In genomic region chr9:87510251-87510683, GRCh38 we compare ENCODE assay signal across 25 cellular contexts.
"Had no signal": no experiment of that assay in that cellular context is flagged by ENCODE, and none has a peak within 500 bp of the region (broad histone marks: within the 10 kb centered on the region; RNA-seq: fewer than 3 reads in every experiment).

No MANE protein-coding gene starts in this region.

- ATAC-seq: activated T-cell treated with anti-CD3 and anti-CD28 coated beads, Interleukin-2, amount 50 U/mL, for 4 hours; mucosa of descending colon; stimulated activated memory B cell treated with anti-CD40 and anti-IgM and Interleukin-4, amounts not matched to agents 10 μg/mL and 1 μg/mL and 100 μg/mL, for 72 hours; T-cell had no signal

- H3K4me1 Mint-ChIP-seq: naive B cell; stimulated activated memory B cell treated with anti-CD40 and anti-IgM and Interleukin-4, amounts not matched to agents 10 μg/mL and 1 μg/mL and 100 μg/mL, for 72 hours; T-cell had no signal

- H3K4me3 Mint-ChIP-seq: activated naive CD8-positive, alpha-beta T cell; activated T-cell treated with anti-CD3 and anti-CD28 coated beads, Interleukin-2, amount 50 U/mL, for 4 hours; naive B cell; stimulated activated memory B cell treated with anti-CD40 and anti-IgM and Interleukin-4, amounts not matched to agents 10 μg/mL and 1 μg/mL and 100 μg/mL, for 72 hours; T-cell; T-helper 2 cell treated with Interferon-gamma antibody and Interleukin-4, amounts not matched to agents 5 μg/mL and 100 μg/mL, for 36 hours had no signal

- H3K4me3 ChIP-seq: adrenal gland, colonic mucosa, hepatocyte, left lung, mucosa of descending colon, smooth muscle cell, testis had no signal

- H2AFZ ChIP-seq: hepatocyte, parathyroid adenoma had no signal

- H3K9me3 Mint-ChIP-seq: activated T-cell treated with anti-CD3 and anti-CD28 coated beads, Interleukin-2, amount 50 U/mL, for 4 hours; activated T-helper 2 cell treated with anti-CD3 and anti-CD28 coated beads, Interferon-gamma antibody, Interleukin-2, Interleukin-4, amounts not matched to agents 10 μg/mL and 5 μg/mL and 100 μg/mL, durations not matched to agents 14 hours and 24 hours and 36 hours; T-cell; T-helper 2 cell treated with Interferon-gamma antibody and Interleukin-4, amounts not matched to agents 5 μg/mL and 100 μg/mL, for 36 hours had no signal

- H3K9ac ChIP-seq: parathyroid adenoma had no signal

- H3K36me3 Mint-ChIP-seq: activated naive CD8-positive, alpha-beta T cell; stimulated activated memory B cell treated with anti-CD40 and anti-IgM and Interleukin-4, amounts not matched to agents 10 μg/mL and 1 μg/mL and 100 μg/mL, for 72 hours; T-cell had no signal

- H3K36me3 ChIP-seq: adrenal gland, colonic mucosa had no signal

- H3K79me2 ChIP-seq: parathyroid adenoma had no signal

- H3K27ac ChIP-seq: adrenal gland, colonic mucosa, hepatocyte, parathyroid adenoma, testis, WERI-Rb-1 had no signal

- H3K9me3 ChIP-seq: adrenal gland, colonic mucosa, left lung, mucosa of descending colon, testis had no signal

- H3K27me3 Mint-ChIP-seq: stimulated activated memory B cell treated with anti-CD40 and anti-IgM and Interleukin-4, amounts not matched to agents 10 μg/mL and 1 μg/mL and 100 μg/mL, for 72 hours had no signal

- FAIRE-seq: bronchial epithelial cell had no signal

- DNase-seq: activated CD4-positive, alpha-beta T cell treated with anti-CD3 and anti-CD28 coated beads, Interleukin-2, amount 50 U/mL, for 4 hours; activated CD8-positive, alpha-beta memory T cell treated with anti-CD3 and anti-CD28 coated beads for 24 hours; activated CD8-positive, alpha-beta memory T cell treated with anti-CD3 and anti-CD28 coated beads, Interleukin-2, amount 50 U/mL, for 4 hours; activated naive CD4-positive, alpha-beta T cell; activated T-cell treated with anti-CD3 and anti-CD28 coated beads, Interleukin-2, amount 50 U/mL, for 4 hours; colonic mucosa; kidney glomerular epithelial cell; left lung; mammary epithelial cell; mucosa of descending colon; naive B cell; stimulated activated CD4-positive, alpha-beta T cell treated with anti-CD3 and anti-CD28 coated beads, Interleukin-15, amount 100 ng/mL, for 24 hours; T-cell; testis; trophoblast cell; WERI-Rb-1 had no signal

- H3K4me1 ChIP-seq: colonic mucosa, parathyroid adenoma had no signal

- H3K27me3 ChIP-seq: adrenal gland, colonic mucosa, hepatocyte, left lung, testis had no signal

- H3K4me2 ChIP-seq: hepatocyte, smooth muscle cell had no signal

- H3K27ac Mint-ChIP-seq: activated naive CD8-positive, alpha-beta T cell; activated T-helper 2 cell treated with anti-CD3 and anti-CD28 coated beads, Interferon-gamma antibody, Interleukin-2, Interleukin-4, amounts not matched to agents 10 μg/mL and 5 μg/mL and 100 μg/mL, durations not matched to agents 14 hours and 24 hours and 36 hours; naive B cell; stimulated activated memory B cell treated with anti-CD40 and anti-IgM and Interleukin-4, amounts not matched to agents 10 μg/mL and 1 μg/mL and 100 μg/mL, for 72 hours; T-cell; T-helper 2 cell treated with Interferon-gamma antibody and Interleukin-4, amounts not matched to agents 5 μg/mL and 100 μg/mL, for 36 hours had no signal
